7 cellular contexts compared by ENCODE assay signal in genomic region chr3:190121061-190121765, GRCh38. TPM values are rescaled to one million over a fixed set of nuclear protein-coding genes. Genes with fewer than 3 reads are reported as not detected.
DNase-seq lines count a peak whose midpoint lies in the region; TF ChIP-seq lines count a peak whose summit lies in the region.

No MANE protein-coding gene starts in this region.

- no peaks in the 10 kb centered on the region for H3K9me3 Mint-ChIP-seq in HFFc6

- peaks cover 48% of the 10 kb centered on the region for H3K4me1 Mint-ChIP-seq in HFFc6 (ENCODE audit: low read depth)

- H3K4me1 ChIP-seq in iPS-20b (ENCODE audit: insufficient read depth, low read length) (peaks cover 17% of the 10 kb centered on the region), stomach (peaks cover 0 to 42% (median 27%) of the 10 kb centered on the region in 4 donors)

- H3K9me3 ChIP-seq in iPS-20b (ENCODE audit: insufficient read depth, low read depth, low read length) (no peaks in the 10 kb centered on the region), stomach (no peaks in the 10 kb centered on the region)

- peak overlapping the region; percentile 77 for H3K4me3 Mint-ChIP-seq in HFFc6

- H3K36me3 Mint-ChIP-seq in HFFc6 (ENCODE audit: low read depth): no peaks in the 10 kb centered on the region

- peak overlapping the region; percentile 64; the same call in 1 of the 2 replicates for H3K9ac ChIP-seq in iPS-20b (ENCODE audit: low read depth, low read length)

- H3K27me3 ChIP-seq in iPS-20b (ENCODE audit: insufficient read depth, low read length): peaks cover 27% of the 10 kb centered on the region
- H3K27me3 ChIP-seq in stomach: peaks cover 0 to 29% (median 6%) of the 10 kb centered on the region in 3 donors

- no peaks in the 10 kb centered on the region; the same call in 1 of the 2 replicates for H3K27me3 Mint-ChIP-seq in HFFc6 (ENCODE audit: insufficient read depth)

- TF ChIP-seq EP300 in stomach (IDR thresholded peaks at IDR 0.05): no peak

- in situ Hi-C loops in astrocyte of the spinal cord (cut with HindIII; ENCODE audit: low sequenced_read_pairs): no loop called here

- no peak for DNase-seq in HFFc6
- no peak for DNase-seq in astrocyte of the spinal cord (ENCODE audit: low read depth, low spot score)
- no peak for DNase-seq in stomach
- no peak for DNase-seq in HUDEP-2 (lab: John Stamatoyannopoulos, UW; ENCODE audit: unreplicated experiment in 76 of 76)
- DNase-seq in NCI-H2196 treated with DMSO at 0.1 percent for 48 hours (lab: John Stamatoyannopoulos, UW; ENCODE audit: unreplicated experiment): no peak
- no peak for DNase-seq in posterior vena cava (ENCODE audit: low spot score)

- WGBS in stomach, 5 donors: 51 to 58% (median 55%) methylated on average over 23 of the region's 23 CpGs

- TF ChIP-seq CTCF in HFFc6 (IDR thresholded peaks at IDR 0.05) (peak; percentile 4), astrocyte of the spinal cord (IDR thresholded peaks at IDR 0.05; ENCODE audit: low read depth, low read length) (no peak), stomach (IDR thresholded peaks at IDR 0.05) (peak in 1 of 7 experiments; percentile 4)

- H3K27ac Mint-ChIP-seq in HFFc6: peak overlapping the region; percentile 57

- intact Hi-C loops in stomach (cut with DNase I; ENCODE audit: low total_unique reads) (no loop called here), posterior vena cava (cut with DNase I) (loop anchor here (10.0 kb wide), 2 partner anchors 146 to 156 kb away; no protein-coding TSS in a partner anchor)

- H3K4me3 ChIP-seq in astrocyte of the spinal cord (ENCODE audit: low read depth, low read length) (peak overlapping the region; percentile 58), iPS-20b (ENCODE audit: low read length) (peak overlapping the region; percentile 82), stomach (peak overlapping the region; percentile 74 to 86 (median 76))

- H3K27ac ChIP-seq in iPS-20b (ENCODE audit: low read length) (no peak overlapping the region), stomach (peak overlapping the region; percentile 71 to 90 (median 78))

- H3K36me3 ChIP-seq in iPS-20b (ENCODE audit: insufficient read depth, low read depth, low read length): no peaks in the 10 kb centered on the region
- H3K36me3 ChIP-seq in stomach: no peaks in the 10 kb centered on the region

- TF ChIP-seq POLR2A in stomach (IDR thresholded peaks at IDR 0.05): no peak

RNA-seq across cellular contexts. Expression of gene P3H2, which starts 0.5 kb away (rescaled TPM):
- total RNA-seq in HFFc6 (2021; fragmentation: NEBNext Ultra II Directional; extraction: Animal tissue kit (Norgen Biotek cat#: 25700)): 10 to 100 TPM; 37.6 to 43.2 (median 39.5) TPM
- total RNA-seq in stomach: 10 to 100 TPM; 14.5 to 46.1 (median 29.0) TPM
- 1 to 10 TPM; 1.4 to 4.9 (median 4.7) TPM for polyA plus RNA-seq in stomach
- total RNA-seq in posterior vena cava: 10 to 100 TPM in 1 of 2 donors, 1 to 10 TPM in 1; 9.7 to 20.5 TPM
